Comparison of ENCODE assay signal across 20 cellular contexts in the genomic region with DNA sequence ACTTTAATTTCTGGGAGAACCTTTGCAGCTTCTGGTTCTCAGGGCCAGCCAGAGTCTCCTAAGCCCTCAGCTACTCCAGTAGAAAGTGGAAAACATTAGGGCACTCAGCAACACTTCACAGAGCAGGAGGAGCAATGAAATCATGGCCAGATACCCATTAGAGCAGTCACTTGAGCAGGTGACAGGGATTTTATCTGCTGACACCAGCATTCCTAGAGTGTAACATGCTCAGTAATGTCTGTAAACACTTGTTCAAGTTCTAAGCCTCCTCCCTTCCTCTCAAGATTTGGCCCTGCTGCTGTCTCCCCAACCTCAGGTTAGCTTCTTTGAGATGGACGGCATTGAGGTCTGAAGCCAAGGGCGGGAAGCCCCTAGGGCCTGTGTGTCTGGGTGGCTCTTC.
"Had no signal": no experiment of that assay in that cellular context is flagged by ENCODE, and none has a peak within 500 bp of the region (broad histone marks: within the 10 kb centered on the region; RNA-seq: fewer than 3 reads in every experiment).

No MANE protein-coding gene starts in this region.

- H3K27ac ChIP-seq: breast epithelium had no signal

- FAIRE-seq: RCC 7860 had no signal

- H3K4me3 ChIP-seq: breast epithelium, MG63 had no signal

- ATAC-seq: activated CD4-positive, CD25-positive, alpha-beta regulatory T cell treated with anti-CD3 and anti-CD28 coated beads, Interleukin-2, amount 50 U/mL, for 24 hours; activated CD8-positive, alpha-beta T cell treated with anti-CD3 and anti-CD28 coated beads, Interleukin-2, amount 10 ng/mL, durations not matched to agents 7 days and 5 days; PC-3 had no signal

- H3K36me3 ChIP-seq: breast epithelium, MG63 had no signal

- H3K9me3 ChIP-seq: breast epithelium, MG63 had no signal

- H3K4me1 ChIP-seq: breast epithelium had no signal

- DNase-seq: activated CD4-positive, alpha-beta T cell treated with anti-CD3 and anti-CD28 coated beads for 4 hours; activated CD4-positive, alpha-beta T cell treated with anti-CD3 and anti-CD28 coated beads, Interleukin-2, amount 50 U/mL, for 4 hours; activated CD8-positive, alpha-beta T cell treated with anti-CD3 and anti-CD28 coated beads, Interleukin-2, amount 10 ng/mL, durations not matched to agents 7 days and 5 days; activated effector memory CD4-positive, alpha-beta T cell treated with Interleukin-2 at 50 U/mL for 16 hours; activated naive CD4-positive, alpha-beta T cell; activated T-cell treated with anti-CD3 and anti-CD28 coated beads, Interleukin-2, amount 50 U/mL, for 24 hours; aorta; caudate nucleus; MG63; MV-4-11; NCI-H1092 treated with DMSO at 0.1 percent for 48 hours; NCI-H1417 treated with DMSO at 0.1 percent for 48 hours; NCI-H1694; NCI-H345; NCI-H524; PC-3; SHP77 treated with DMSO at 0.1 percent for 48 hours had no signal

- H3K27me3 ChIP-seq: breast epithelium, MG63 had no signal
